Comparison of ENCODE assay signal across 1 cellular context in genomic region chr4:173167793-173168395, GRCh38.
TF ChIP-seq lines count a peak whose summit lies in the region.

No MANE protein-coding gene starts in this region.

TF ChIP-seq in K562, 482 proteins besides CTCF, POLR2A, EP300 and RAD21 (continued from another document and continues in another):
- TF ChIP-seq ZNF407 (IDR thresholded peaks at IDR 0.05; ENCODE audit: low read depth) (no peak), NRF1 (conservative IDR thresholded peaks at IDR 0.05 in 1 of 2, IDR thresholded peaks at IDR 0.05 in 1 of 2) (no peak), STAT5A (IDR thresholded peaks at IDR 0.05; ENCODE audit: borderline replicate concordance, low read length) (no peak), NR2C1 (IDR thresholded peaks at IDR 0.05) (no peak), NR2C1 (tag; IDR thresholded peaks at IDR 0.05) (no peak), SMARCA4 (IDR thresholded peaks at IDR 0.05) (no peak), HNRNPH1 (optimal IDR thresholded peaks at IDR 0.05; ENCODE audit: low read depth, low read length) (no peak), SAFB2 (IDR thresholded peaks at IDR 0.05; ENCODE audit: borderline replicate concordance, low read depth, low read length, severe bottlenecking) (no peak), CREBBP (IDR thresholded peaks at IDR 0.05; ENCODE audit: low read depth, low read length) (no peak), SRSF9 (IDR thresholded peaks at IDR 0.05; ENCODE audit: borderline replicate concordance, low read depth, low read length) (no peak), HDAC2 (IDR thresholded peaks at IDR 0.05) (0 out of 2 replicates have a peak, but pooled peaks have one; percentile 43), ARID2 (IDR thresholded peaks at IDR 0.05) (no peak), RUNX1 (IDR thresholded peaks at IDR 0.05; ENCODE audit: low read depth) (0 out of 2 replicates have a peak, but pooled peaks have one; percentile 7), CREM (IDR thresholded peaks at IDR 0.05; ENCODE audit: low read depth) (no peak), ZNF197 (CRISPR knock-in tag; IDR thresholded peaks at IDR 0.05; ENCODE audit: low read depth) (no peak), MYC (IDR thresholded peaks at IDR 0.05; ENCODE audit: low read depth, low read length) (peak; percentile 97), MYC (CRISPR knock-in tag; IDR thresholded peaks at IDR 0.05; ENCODE audit: borderline replicate concordance, low read depth) (peak; percentile 52; the same call in 1 of the 2 replicates), MCM5 (IDR thresholded peaks at IDR 0.05; ENCODE audit: low read depth) (no peak), PTBP1 (IDR thresholded peaks at IDR 0.05; ENCODE audit: low read depth, low read length) (no peak), FOS (IDR thresholded peaks at IDR 0.05; ENCODE audit: extremely low read depth, insufficient read length) (no peak), ZNF384 (IDR thresholded peaks at IDR 0.05; ENCODE audit: low read depth, low read length) (peak; percentile 71; the same call in 1 of the 2 replicates), HOMEZ (CRISPR knock-in tag; IDR thresholded peaks at IDR 0.05) (no peak), ELF2 (CRISPR knock-in tag; IDR thresholded peaks at IDR 0.05) (peak; percentile 82), KHSRP (IDR thresholded peaks at IDR 0.05) (no peak), ZNF778 (CRISPR knock-in tag; IDR thresholded peaks at IDR 0.05) (no peak), MXD1 (CRISPR knock-in tag; IDR thresholded peaks at IDR 0.05; ENCODE audit: borderline replicate concordance, poor library complexity, severe bottlenecking) (no peak), ZNF175 (CRISPR knock-in tag; IDR thresholded peaks at IDR 0.05; ENCODE audit: low read depth) (no peak), NFIX (CRISPR knock-in tag; IDR thresholded peaks at IDR 0.05; ENCODE audit: low read depth) (no peak), KLF13 (tag; IDR thresholded peaks at IDR 0.05; ENCODE audit: borderline replicate concordance, low read depth) (no peak), ZNF77 (CRISPR knock-in tag; IDR thresholded peaks at IDR 0.05) (no peak), IRF2 (CRISPR knock-in tag; IDR thresholded peaks at IDR 0.05) (no peak), SNAPC5 (CRISPR knock-in tag; IDR thresholded peaks at IDR 0.05) (no peak), ZFP30 (CRISPR knock-in tag; IDR thresholded peaks at IDR 0.05; ENCODE audit: borderline replicate concordance) (no peak), MEIS2 (IDR thresholded peaks at IDR 0.05; ENCODE audit: partially characterized antibody) (peak; percentile 87), JUN (IDR thresholded peaks at IDR 0.05; ENCODE audit: borderline replicate concordance, low read depth, low read length) (no peak), JUN (CRISPR knock-in tag; IDR thresholded peaks at IDR 0.05; ENCODE audit: borderline replicate concordance) (no peak), ZKSCAN1 (IDR thresholded peaks at IDR 0.05; ENCODE audit: low read depth, low read length) (no peak), HMGN3 (IDR thresholded peaks at IDR 0.05; ENCODE audit: borderline replicate concordance, extremely low read depth, insufficient read length, low read depth, low read length) (no peak)
- TF ChIP-seq, protein P1, sequence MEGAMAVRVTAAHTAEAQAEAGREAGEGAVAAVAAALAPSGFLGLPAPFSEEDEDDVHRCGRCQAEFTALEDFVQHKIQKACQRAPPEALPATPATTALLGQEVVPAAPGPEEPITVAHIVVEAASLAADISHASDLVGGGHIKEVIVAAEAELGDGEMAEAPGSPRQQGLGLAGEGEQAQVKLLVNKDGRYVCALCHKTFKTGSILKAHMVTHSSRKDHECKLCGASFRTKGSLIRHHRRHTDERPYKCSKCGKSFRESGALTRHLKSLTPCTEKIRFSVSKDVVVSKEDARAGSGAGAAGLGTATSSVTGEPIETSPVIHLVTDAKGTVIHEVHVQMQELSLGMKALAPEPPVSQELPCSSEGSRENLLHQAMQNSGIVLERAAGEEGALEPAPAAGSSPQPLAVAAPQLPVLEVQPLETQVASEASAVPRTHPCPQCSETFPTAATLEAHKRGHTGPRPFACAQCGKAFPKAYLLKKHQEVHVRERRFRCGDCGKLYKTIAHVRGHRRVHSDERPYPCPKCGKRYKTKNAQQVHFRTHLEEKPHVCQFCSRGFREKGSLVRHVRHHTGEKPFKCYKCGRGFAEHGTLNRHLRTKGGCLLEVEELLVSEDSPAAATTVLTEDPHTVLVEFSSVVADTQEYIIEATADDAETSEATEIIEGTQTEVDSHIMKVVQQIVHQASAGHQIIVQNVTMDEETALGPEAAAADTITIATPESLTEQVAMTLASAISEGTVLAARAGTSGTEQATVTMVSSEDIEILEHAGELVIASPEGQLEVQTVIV (CRISPR knock-in tag; IDR thresholded peaks at IDR 0.05; ENCODE audit: borderline replicate concordance): no peak
- TF ChIP-seq, protein P2, sequence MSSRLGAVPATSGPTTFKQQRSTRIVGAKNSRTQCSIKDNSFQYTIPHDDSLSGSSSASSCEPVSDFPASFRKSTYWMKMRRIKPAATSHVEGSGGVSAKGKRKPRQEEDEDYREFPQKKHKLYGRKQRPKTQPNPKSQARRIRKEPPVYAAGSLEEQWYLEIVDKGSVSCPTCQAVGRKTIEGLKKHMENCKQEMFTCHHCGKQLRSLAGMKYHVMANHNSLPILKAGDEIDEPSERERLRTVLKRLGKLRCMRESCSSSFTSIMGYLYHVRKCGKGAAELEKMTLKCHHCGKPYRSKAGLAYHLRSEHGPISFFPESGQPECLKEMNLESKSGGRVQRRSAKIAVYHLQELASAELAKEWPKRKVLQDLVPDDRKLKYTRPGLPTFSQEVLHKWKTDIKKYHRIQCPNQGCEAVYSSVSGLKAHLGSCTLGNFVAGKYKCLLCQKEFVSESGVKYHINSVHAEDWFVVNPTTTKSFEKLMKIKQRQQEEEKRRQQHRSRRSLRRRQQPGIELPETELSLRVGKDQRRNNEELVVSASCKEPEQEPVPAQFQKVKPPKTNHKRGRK (tag; IDR thresholded peaks at IDR 0.05): no peak
- TF ChIP-seq, protein P3, sequence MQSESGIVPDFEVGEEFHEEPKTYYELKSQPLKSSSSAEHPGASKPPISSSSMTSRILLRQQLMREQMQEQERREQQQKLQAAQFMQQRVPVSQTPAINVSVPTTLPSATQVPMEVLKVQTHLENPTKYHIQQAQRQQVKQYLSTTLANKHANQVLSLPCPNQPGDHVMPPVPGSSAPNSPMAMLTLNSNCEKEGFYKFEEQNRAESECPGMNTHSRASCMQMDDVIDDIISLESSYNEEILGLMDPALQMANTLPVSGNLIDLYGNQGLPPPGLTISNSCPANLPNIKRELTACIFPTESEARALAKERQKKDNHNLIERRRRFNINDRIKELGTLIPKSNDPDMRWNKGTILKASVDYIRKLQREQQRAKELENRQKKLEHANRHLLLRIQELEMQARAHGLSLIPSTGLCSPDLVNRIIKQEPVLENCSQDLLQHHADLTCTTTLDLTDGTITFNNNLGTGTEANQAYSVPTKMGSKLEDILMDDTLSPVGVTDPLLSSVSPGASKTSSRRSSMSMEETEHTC (IDR thresholded peaks at IDR 0.05): no peak
- TF ChIP-seq, protein P4, sequence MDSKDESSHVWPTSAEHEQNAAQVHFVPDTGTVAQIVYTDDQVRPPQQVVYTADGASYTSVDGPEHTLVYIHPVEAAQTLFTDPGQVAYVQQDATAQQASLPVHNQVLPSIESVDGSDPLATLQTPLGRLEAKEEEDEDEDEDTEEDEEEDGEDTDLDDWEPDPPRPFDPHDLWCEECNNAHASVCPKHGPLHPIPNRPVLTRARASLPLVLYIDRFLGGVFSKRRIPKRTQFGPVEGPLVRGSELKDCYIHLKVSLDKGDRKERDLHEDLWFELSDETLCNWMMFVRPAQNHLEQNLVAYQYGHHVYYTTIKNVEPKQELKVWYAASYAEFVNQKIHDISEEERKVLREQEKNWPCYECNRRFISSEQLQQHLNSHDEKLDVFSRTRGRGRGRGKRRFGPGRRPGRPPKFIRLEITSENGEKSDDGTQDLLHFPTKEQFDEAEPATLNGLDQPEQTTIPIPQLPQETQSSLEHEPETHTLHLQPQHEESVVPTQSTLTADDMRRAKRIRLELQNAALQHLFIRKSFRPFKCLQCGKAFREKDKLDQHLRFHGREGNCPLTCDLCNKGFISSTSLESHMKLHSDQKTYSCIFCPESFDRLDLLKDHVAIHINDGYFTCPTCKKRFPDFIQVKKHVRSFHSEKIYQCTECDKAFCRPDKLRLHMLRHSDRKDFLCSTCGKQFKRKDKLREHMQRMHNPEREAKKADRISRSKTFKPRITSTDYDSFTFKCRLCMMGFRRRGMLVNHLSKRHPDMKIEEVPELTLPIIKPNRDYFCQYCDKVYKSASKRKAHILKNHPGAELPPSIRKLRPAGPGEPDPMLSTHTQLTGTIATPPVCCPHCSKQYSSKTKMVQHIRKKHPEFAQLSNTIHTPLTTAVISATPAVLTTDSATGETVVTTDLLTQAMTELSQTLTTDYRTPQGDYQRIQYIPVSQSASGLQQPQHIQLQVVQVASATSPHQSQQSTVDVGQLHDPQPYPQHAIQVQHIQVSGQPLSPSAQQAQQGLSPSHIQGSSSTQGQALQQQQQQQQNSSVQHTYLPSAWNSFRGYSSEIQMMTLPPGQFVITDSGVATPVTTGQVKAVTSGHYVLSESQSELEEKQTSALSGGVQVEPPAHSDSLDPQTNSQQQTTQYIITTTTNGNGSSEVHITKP (IDR thresholded peaks at IDR 0.05; ENCODE audit: partially characterized antibody): no peak
- TF ChIP-seq, protein P5, sequence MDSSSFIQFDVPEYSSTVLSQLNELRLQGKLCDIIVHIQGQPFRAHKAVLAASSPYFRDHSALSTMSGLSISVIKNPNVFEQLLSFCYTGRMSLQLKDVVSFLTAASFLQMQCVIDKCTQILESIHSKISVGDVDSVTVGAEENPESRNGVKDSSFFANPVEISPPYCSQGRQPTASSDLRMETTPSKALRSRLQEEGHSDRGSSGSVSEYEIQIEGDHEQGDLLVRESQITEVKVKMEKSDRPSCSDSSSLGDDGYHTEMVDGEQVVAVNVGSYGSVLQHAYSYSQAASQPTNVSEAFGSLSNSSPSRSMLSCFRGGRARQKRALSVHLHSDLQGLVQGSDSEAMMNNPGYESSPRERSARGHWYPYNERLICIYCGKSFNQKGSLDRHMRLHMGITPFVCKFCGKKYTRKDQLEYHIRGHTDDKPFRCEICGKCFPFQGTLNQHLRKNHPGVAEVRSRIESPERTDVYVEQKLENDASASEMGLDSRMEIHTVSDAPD (CRISPR knock-in tag; IDR thresholded peaks at IDR 0.05): no peak
